ENCODE assay signal across 1 cellular context in genomic region chr18:45817533-45817932, GRCh38.
TF ChIP-seq lines count a peak whose summit lies in the region.

No MANE protein-coding gene starts in this region.

TF ChIP-seq in IMR-90, 13 proteins besides CTCF, POLR2A, EP300 and RAD21 (continued from another document):
- TF ChIP-seq USF2 (IDR thresholded peaks at IDR 0.05; ENCODE audit: low read depth, low read length), result no peak
- TF ChIP-seq MAZ (IDR thresholded peaks at IDR 0.05; ENCODE audit: borderline replicate concordance, low read depth, low read length), result no peak
- TF ChIP-seq MAFK (IDR thresholded peaks at IDR 0.05; ENCODE audit: low read depth, low read length), result no peak
- no peak for TF ChIP-seq BHLHE40 (IDR thresholded peaks at IDR 0.05; ENCODE audit: low read depth, low read length)
- no peak for TF ChIP-seq FOS (IDR thresholded peaks at IDR 0.05; ENCODE audit: low read depth, low read length)
- TF ChIP-seq RCOR1 (IDR thresholded peaks at IDR 0.05; ENCODE audit: insufficient replicate concordance, low read length), result no peak
- no peak for TF ChIP-seq ELK1 (IDR thresholded peaks at IDR 0.05; ENCODE audit: borderline replicate concordance, low read depth, low read length)
- no peak for TF ChIP-seq SMC3 (IDR thresholded peaks at IDR 0.05; ENCODE audit: low read depth, low read length)
- no peak for TF ChIP-seq CEBPB (IDR thresholded peaks at IDR 0.05; ENCODE audit: low read depth, low read length)
- no peak for TF ChIP-seq MXI1 (IDR thresholded peaks at IDR 0.05; ENCODE audit: borderline replicate concordance, low read depth, low read length)
